In genomic region chr15:80105193-80105984, GRCh38 we compare ENCODE assay signal across 13 cellular contexts.
DNase-seq lines count a peak whose midpoint lies in the region; ATAC-seq and TF ChIP-seq lines count a peak whose summit lies in the region.
"Had no signal": no experiment of that assay in that cellular context is flagged by ENCODE, and none has a peak within 500 bp of the region (broad histone marks: within the 10 kb centered on the region; RNA-seq: fewer than 3 reads in every experiment).

No MANE protein-coding gene starts in this region.

- peak overlapping the region in 1 of 11 experiments; percentile 10; a peak in 1 of 22 replicates for H3K9ac ChIP-seq in BLaER1 treated with 17β-estradiol and CSF1 and Interleukin-3, amounts not matched to agents 10 nM and 100 nM

- no peaks in the 10 kb centered on the region for H3K27me3 ChIP-seq in BLaER1 treated with 17β-estradiol and CSF1 and Interleukin-3, amounts not matched to agents 10 nM and 100 nM

- peaks cover 13 to 98% (median 52%) of the 10 kb centered on the region in 11 experiments; a peak in 18 of 22 replicates for H4K20me1 ChIP-seq in BLaER1 treated with 17β-estradiol and CSF1 and Interleukin-3, amounts not matched to agents 10 nM and 100 nM

- TF ChIP-seq CTCF in nephron progenitor cell (IDR thresholded peaks at IDR 0.05): no peak

- no peak overlapping the region for H3K4me3 Mint-ChIP-seq in activated naive CD8-positive, alpha-beta T cell treated with anti-CD3 and anti-CD28 coated beads, Interleukin-2, amount 50 U/mL, for 24 hours
- H3K4me3 Mint-ChIP-seq in nephron progenitor cell: no peak overlapping the region
- H3K4me3 Mint-ChIP-seq: type B pancreatic cell had no signal

- peak; percentile 65 for ATAC-seq in activated naive CD8-positive, alpha-beta T cell treated with anti-CD3 and anti-CD28 coated beads, Interleukin-2, amount 50 U/mL, for 24 hours
- ATAC-seq in GM21526 (IDR thresholded peaks at IDR 0.05; ENCODE audit: low FRiP score, unreplicated experiment) (no peak), GM21786 (IDR thresholded peaks at IDR 0.05; ENCODE audit: unreplicated experiment) (no peak), GM21515 (IDR thresholded peaks at IDR 0.05; ENCODE audit: unreplicated experiment) (no peak)

- peak overlapping the region in 9 of 11 experiments; percentile 1 to 36 (median 21); a peak in 11 of 22 replicates for H3K4me2 ChIP-seq in BLaER1 treated with 17β-estradiol and CSF1 and Interleukin-3, amounts not matched to agents 10 nM and 100 nM

- H3K27ac Mint-ChIP-seq in activated naive CD8-positive, alpha-beta T cell treated with anti-CD3 and anti-CD28 coated beads, Interleukin-2, amount 50 U/mL, for 24 hours: peak overlapping the region; percentile 11
- H3K27ac Mint-ChIP-seq in nephron progenitor cell: no peak overlapping the region
- H3K27ac Mint-ChIP-seq: activated T-helper 2 cell treated with anti-CD3 and anti-CD28 coated beads, Interferon-gamma antibody, Interleukin-2, Interleukin-4, amounts not matched to agents 10 μg/mL and 5 μg/mL and 100 μg/mL, durations not matched to agents 14 hours and 24 hours and 36 hours had no signal

- H3K9me3 Mint-ChIP-seq in activated naive CD8-positive, alpha-beta T cell treated with anti-CD3 and anti-CD28 coated beads, Interleukin-2, amount 50 U/mL, for 24 hours: no peaks in the 10 kb centered on the region
- no peaks in the 10 kb centered on the region for H3K9me3 Mint-ChIP-seq in nephron progenitor cell
- H3K9me3 Mint-ChIP-seq: activated T-helper 2 cell treated with anti-CD3 and anti-CD28 coated beads, Interferon-gamma antibody, Interleukin-2, Interleukin-4, amounts not matched to agents 10 μg/mL and 5 μg/mL and 100 μg/mL, durations not matched to agents 14 hours and 24 hours and 36 hours had no signal

- DNase-seq in HPDE6-E6E7 (ENCODE audit: extremely low spot score): peak; percentile 44
- no peak for DNase-seq in activated naive CD8-positive, alpha-beta T cell treated with anti-CD3 and anti-CD28 coated beads, Interleukin-2, amount 50 U/mL, for 24 hours
- peak; percentile 84 for DNase-seq in iris pigment epithelial cell (ENCODE audit: low read depth)
- DNase-seq in nephron progenitor cell: no peak
- DNase-seq: glutamatergic neuron, mesendoderm, NCI-H2081 had no signal

- H3K4me3 ChIP-seq in BLaER1 treated with 17β-estradiol and CSF1 and Interleukin-3, amounts not matched to agents 10 nM and 100 nM: no peak overlapping the region

- H3K4me1 Mint-ChIP-seq in activated naive CD8-positive, alpha-beta T cell treated with anti-CD3 and anti-CD28 coated beads, Interleukin-2, amount 50 U/mL, for 24 hours: peaks cover 47% of the 10 kb centered on the region
- H3K4me1 Mint-ChIP-seq in nephron progenitor cell: peaks cover 27% of the 10 kb centered on the region

- H3K9me3 ChIP-seq in BLaER1 treated with 17β-estradiol and CSF1 and Interleukin-3, amounts not matched to agents 10 nM and 100 nM (replicated peaks in 1 of 11): no peaks in the 10 kb centered on the region

- H3K27ac ChIP-seq in BLaER1 treated with 17β-estradiol and CSF1 and Interleukin-3, amounts not matched to agents 10 nM and 100 nM: no peak overlapping the region

- H3K36me3 ChIP-seq in BLaER1 treated with 17β-estradiol and CSF1 and Interleukin-3, amounts not matched to agents 10 nM and 100 nM: peaks cover 14 to 45% (median 30%) of the 10 kb centered on the region in 11 experiments; a peak in 21 of 22 replicates

- H3K4me1 ChIP-seq in BLaER1 treated with 17β-estradiol and CSF1 and Interleukin-3, amounts not matched to agents 10 nM and 100 nM: peaks cover 9 to 20% (median 13%) of the 10 kb centered on the region in 10 experiments; a peak in 18 of 20 replicates

- no peaks in the 10 kb centered on the region for H3K27me3 Mint-ChIP-seq in activated naive CD8-positive, alpha-beta T cell treated with anti-CD3 and anti-CD28 coated beads, Interleukin-2, amount 50 U/mL, for 24 hours
- H3K27me3 Mint-ChIP-seq in nephron progenitor cell (ENCODE audit: low read depth, poor library complexity): no peaks in the 10 kb centered on the region
- H3K27me3 Mint-ChIP-seq: type B pancreatic cell had no signal

- peaks cover 8% of the 10 kb centered on the region for H3K36me3 Mint-ChIP-seq in activated naive CD8-positive, alpha-beta T cell treated with anti-CD3 and anti-CD28 coated beads, Interleukin-2, amount 50 U/mL, for 24 hours (ENCODE audit: low read depth)
- peaks cover 14% of the 10 kb centered on the region for H3K36me3 Mint-ChIP-seq in nephron progenitor cell (ENCODE audit: low read depth)

Comparison
In these comparisons a context has a peak if more than half of its experiments do, and no peak if none do; other contexts are left out.
1. DNase-seq: peak in HPDE6-E6E7 (single experiment) and iris pigment epithelial cell (single experiment); none in activated naive CD8-positive, alpha-beta T cell treated with anti-CD3 and anti-CD28 coated beads, Interleukin-2, amount 50 U/mL, for 24 hours (single experiment) and nephron progenitor cell (single experiment).